ENCODE assay signal across 8 cellular contexts in genomic region chr10:103555321-103555649, GRCh38.
DNase-seq lines count a peak whose midpoint lies in the region; ATAC-seq lines count a peak whose summit lies in the region.

No MANE protein-coding gene starts in this region.

- H3K4me1 ChIP-seq in HAP-1, result no peaks in the 10 kb centered on the region

- peak overlapping the region; percentile 32 for H3K4me3 ChIP-seq in HAP-1

- peak overlapping the region; percentile 50 for H3K4me3 Mint-ChIP-seq in activated naive CD8-positive, alpha-beta T cell treated with anti-CD3 and anti-CD28 coated beads, Interleukin-2, amount 10 ng/mL, durations not matched to agents 7 days and 5 days
- peak overlapping the region in 3 of 5 donors; percentile 30 to 48 (median 41) for H3K4me3 Mint-ChIP-seq in immature natural killer cell
- no peak overlapping the region for H3K4me3 Mint-ChIP-seq in stimulated activated memory B cell treated with anti-CD40 and anti-IgM and Interleukin-4, amounts not matched to agents 10 μg/mL and 1 μg/mL and 100 μg/mL, for 72 hours

- POLR2A ChIA-PET in activated naive CD8-positive, alpha-beta T cell treated with anti-CD3 and anti-CD28 coated beads, Interleukin-2, amount 10 ng/mL, durations not matched to agents 7 days and 5 days (lab: Charles Lee), result interaction anchor here (1.2 kb wide), 1 partner anchor 9 kb away, joined by 4 read pairs; no protein-coding TSS in a partner anchor

- H3K27me3 Mint-ChIP-seq in activated naive CD8-positive, alpha-beta T cell treated with anti-CD3 and anti-CD28 coated beads, Interleukin-2, amount 10 ng/mL, durations not matched to agents 7 days and 5 days, result peaks cover 32% of the 10 kb centered on the region
- H3K27me3 Mint-ChIP-seq in immature natural killer cell (ENCODE audit: low read depth in 3 of 3), result peaks cover 6 to 24% (median 11%) of the 10 kb centered on the region in 3 donors
- H3K27me3 Mint-ChIP-seq in stimulated activated memory B cell treated with anti-CD40 and anti-IgM and Interleukin-4, amounts not matched to agents 10 μg/mL and 1 μg/mL and 100 μg/mL, for 72 hours, result peaks cover 74% of the 10 kb centered on the region

- H3K36me3 ChIP-seq in HAP-1 (replicated peaks), result no peaks in the 10 kb centered on the region

- no peaks in the 10 kb centered on the region for H3K9me3 ChIP-seq in HAP-1

- no peak overlapping the region for H3K27ac Mint-ChIP-seq in activated naive CD8-positive, alpha-beta T cell treated with anti-CD3 and anti-CD28 coated beads, Interleukin-2, amount 10 ng/mL, durations not matched to agents 7 days and 5 days
- no peak overlapping the region for H3K27ac Mint-ChIP-seq in immature natural killer cell
- H3K27ac Mint-ChIP-seq in stimulated activated memory B cell treated with anti-CD40 and anti-IgM and Interleukin-4, amounts not matched to agents 10 μg/mL and 1 μg/mL and 100 μg/mL, for 72 hours, result no peak overlapping the region

- no peak for ATAC-seq in activated naive CD8-positive, alpha-beta T cell treated with anti-CD3 and anti-CD28 coated beads, Interleukin-2, amount 10 ng/mL, durations not matched to agents 7 days and 5 days (ENCODE audit: low read depth)
- ATAC-seq in stimulated activated memory B cell treated with anti-CD40 and anti-IgM and Interleukin-4, amounts not matched to agents 10 μg/mL and 1 μg/mL and 100 μg/mL, for 72 hours, result peak; percentile 14

- H3K4me1 Mint-ChIP-seq in activated naive CD8-positive, alpha-beta T cell treated with anti-CD3 and anti-CD28 coated beads, Interleukin-2, amount 10 ng/mL, durations not matched to agents 7 days and 5 days, result peaks cover 19% of the 10 kb centered on the region
- H3K4me1 Mint-ChIP-seq in immature natural killer cell, result peaks cover 0 to 9% of the 10 kb centered on the region in 2 donors
- peaks cover 6% of the 10 kb centered on the region for H3K4me1 Mint-ChIP-seq in stimulated activated memory B cell treated with anti-CD40 and anti-IgM and Interleukin-4, amounts not matched to agents 10 μg/mL and 1 μg/mL and 100 μg/mL, for 72 hours

- H3K27me3 ChIP-seq in HAP-1 (ENCODE audit: low read depth), result no peaks in the 10 kb centered on the region

- in situ Hi-C loops in HAP-1 (cut with MboI; ENCODE audit: low sequenced_read_pairs), result no loop called here

- DNase-seq in HAP-1 (ENCODE audit: low spot score in 2 of 2) (no peak), immature natural killer cell (no peak), ureter (ENCODE audit: low spot score) (no peak), NCI-H146 (lab: John Stamatoyannopoulos, UW) (no peak), NOMO-1 treated with dmso at 0.1 percent for 144 hours (lab: John Stamatoyannopoulos, UW; ENCODE audit: unreplicated experiment) (no peak), NCI-H1417 (lab: John Stamatoyannopoulos, UW) (no peak)
- DNase-seq in activated naive CD8-positive, alpha-beta T cell treated with anti-CD3 and anti-CD28 coated beads, Interleukin-2, amount 10 ng/mL, durations not matched to agents 7 days and 5 days, result no peak

- H3K36me3 Mint-ChIP-seq in activated naive CD8-positive, alpha-beta T cell treated with anti-CD3 and anti-CD28 coated beads, Interleukin-2, amount 10 ng/mL, durations not matched to agents 7 days and 5 days, result no peaks in the 10 kb centered on the region
- H3K36me3 Mint-ChIP-seq in immature natural killer cell, result no peaks in the 10 kb centered on the region
- no peaks in the 10 kb centered on the region for H3K36me3 Mint-ChIP-seq in stimulated activated memory B cell treated with anti-CD40 and anti-IgM and Interleukin-4, amounts not matched to agents 10 μg/mL and 1 μg/mL and 100 μg/mL, for 72 hours

- no peaks in the 10 kb centered on the region for H3K9me3 Mint-ChIP-seq in activated naive CD8-positive, alpha-beta T cell treated with anti-CD3 and anti-CD28 coated beads, Interleukin-2, amount 10 ng/mL, durations not matched to agents 7 days and 5 days
- no peaks in the 10 kb centered on the region for H3K9me3 Mint-ChIP-seq in immature natural killer cell
- H3K9me3 Mint-ChIP-seq in stimulated activated memory B cell treated with anti-CD40 and anti-IgM and Interleukin-4, amounts not matched to agents 10 μg/mL and 1 μg/mL and 100 μg/mL, for 72 hours, result no peaks in the 10 kb centered on the region
